7 cellular contexts compared by ENCODE assay signal in genomic region chr1:30757196-30757949, GRCh38. TPM values are rescaled to one million over a fixed set of nuclear protein-coding genes. Genes with fewer than 3 reads are reported as not detected.
DNase-seq lines count a peak whose midpoint lies in the region; ATAC-seq and TF ChIP-seq lines count a peak whose summit lies in the region.

A gene with protein sequence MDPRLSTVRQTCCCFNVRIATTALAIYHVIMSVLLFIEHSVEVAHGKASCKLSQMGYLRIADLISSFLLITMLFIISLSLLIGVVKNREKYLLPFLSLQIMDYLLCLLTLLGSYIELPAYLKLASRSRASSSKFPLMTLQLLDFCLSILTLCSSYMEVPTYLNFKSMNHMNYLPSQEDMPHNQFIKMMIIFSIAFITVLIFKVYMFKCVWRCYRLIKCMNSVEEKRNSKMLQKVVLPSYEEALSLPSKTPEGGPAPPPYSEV (minus strand): TSS chr1:30757774. CDS start chr1:30757745, 29 bp downstream.

- no peaks in the 10 kb centered on the region for H3K9me3 Mint-ChIP-seq in neural crest cell

- TF ChIP-seq CTCF in neural crest cell (conservative IDR thresholded peaks at IDR 0.05), result no peak

- peak within 1 kb of the TSS; percentile 14 for H3K4me3 Mint-ChIP-seq in neural crest cell

- no peaks in the 10 kb centered on the region for H3K27me3 Mint-ChIP-seq in neural crest cell (ENCODE audit: low read depth)

- no peaks in the 10 kb centered on the region for H3K36me3 Mint-ChIP-seq in neural crest cell (ENCODE audit: low read depth)

- DNase-seq in LHCN-M2 (ENCODE audit: low read depth) (peak; percentile 74), neural crest cell (ENCODE audit: low read depth, low spot score) (no peak), NCI-H187 treated with DMSO at 0.1 percent for 48 hours (lab: John Stamatoyannopoulos, UW) (no peak), midbrain (lab: John Stamatoyannopoulos, UW) (no peak)
- DNase-seq in activated CD4-positive, alpha-beta T cell treated with anti-CD3 and anti-CD28 coated beads, Interleukin-2, amount 50 U/mL, for 48 hours, result peak; percentile 67 to 70

- ATAC-seq in HG02885 (IDR thresholded peaks at IDR 0.05; ENCODE audit: poor library complexity, unreplicated experiment), result no peak

- in situ Hi-C loops in endometrial microvascular endothelial cells (cut with HindIII; ENCODE audit: inconsistent ontology term, low pct_unique_long_range_greater_than_20kb, low sequenced_read_pairs), result no loop called here

- H3K27ac Mint-ChIP-seq in neural crest cell (ENCODE audit: unreplicated experiment), result peak within 1 kb of the TSS; percentile 78

- H3K4me1 Mint-ChIP-seq in neural crest cell, result peaks cover 60% of the 10 kb centered on the region

RNA-seq across cellular contexts. Expression of the gene that starts here (rescaled TPM):
- 1.2 and 1.3 TPM in 2 replicates for total RNA-seq in LHCN-M2 (2014; rRNA removed)
- 4.3 TPM for polyA plus RNA-seq in LHCN-M2 (2012)
- 53.8 TPM for total RNA-seq in endometrial microvascular endothelial cells (ENCODE audit: inconsistent ontology term)
- total RNA-seq in neural crest cell, result 1.0 and 1.5 TPM in 2 replicates

Comparison
In these comparisons a context has a peak if more than half of its experiments do, and no peak if none do; other contexts are left out.
1. RNA of the gene that starts here (total RNA-seq): 53.8 TPM in endometrial microvascular endothelial cells (single experiment); 1.0 to 1.5 TPM in neural crest cell and 1.2 to 1.3 TPM in LHCN-M2; every median in the first group is over 10 times any median in the second.
2. DNase-seq: peak in LHCN-M2 (single experiment) and activated CD4-positive, alpha-beta T cell treated with anti-CD3 and anti-CD28 coated beads, Interleukin-2, amount 50 U/mL, for 48 hours (2 of 2); none in neural crest cell (single experiment), NCI-H187 treated with DMSO at 0.1 percent for 48 hours (single experiment) and midbrain (single experiment).